In genomic region chr10:49135575-49136313, GRCh38 we compare ENCODE assay signal across 13 cellular contexts. TPM values are rescaled to one million over a fixed set of nuclear protein-coding genes. Genes with fewer than 3 reads are reported as not detected.
DNase-seq lines count a peak whose midpoint lies in the region; ATAC-seq and TF ChIP-seq lines count a peak whose summit lies in the region.
"Had no signal": no experiment of that assay in that cellular context is flagged by ENCODE, and none has a peak within 500 bp of the region (broad histone marks: within the 10 kb centered on the region; RNA-seq: fewer than 3 reads in every experiment).

No MANE protein-coding gene starts in this region.

- peak; percentile 62 for ATAC-seq in GM19043 (IDR thresholded peaks at IDR 0.05; ENCODE audit: low read depth, unreplicated experiment)
- peak; percentile 66 for ATAC-seq in HG03460 (IDR thresholded peaks at IDR 0.05; ENCODE audit: unreplicated experiment)
- ATAC-seq in stimulated activated memory B cell treated with anti-CD40 and anti-IgM and Interleukin-4, amounts not matched to agents 10 μg/mL and 1 μg/mL and 100 μg/mL, for 72 hours: peak; percentile 90
- no peak for ATAC-seq in omental fat pad (ENCODE audit: low FRiP score)
- ATAC-seq: GM23338, T-cell had no signal

- H4K20me1 ChIP-seq in MM.1S (ENCODE audit: insufficient read depth, low read length): no peaks in the 10 kb centered on the region

- H3K27ac ChIP-seq in MM.1S (ENCODE audit: low read length): no peak overlapping the region

- H3K4me1 ChIP-seq in MM.1S (ENCODE audit: low read length): no peaks in the 10 kb centered on the region; the same call in 1 of the 2 replicates

- no peaks in the 10 kb centered on the region for H3K36me3 Mint-ChIP-seq in stimulated activated memory B cell treated with anti-CD40 and anti-IgM and Interleukin-4, amounts not matched to agents 10 μg/mL and 1 μg/mL and 100 μg/mL, for 72 hours
- H3K36me3 Mint-ChIP-seq: T-cell had no signal

- peaks cover 24% of the 10 kb centered on the region for H3K4me1 Mint-ChIP-seq in stimulated activated memory B cell treated with anti-CD40 and anti-IgM and Interleukin-4, amounts not matched to agents 10 μg/mL and 1 μg/mL and 100 μg/mL, for 72 hours

- DNase-seq in fibroblast of peridontal ligament (ENCODE audit: extremely low read depth) (peak; percentile 54), occipital lobe (lab: John Stamatoyannopoulos, UW) (no peak), MM.1S (no peak), omental fat pad (ENCODE audit: low spot score) (no peak)
- DNase-seq: NCI-H524, small intestine, T-cell had no signal

- H3K9me3 Mint-ChIP-seq in stimulated activated memory B cell treated with anti-CD40 and anti-IgM and Interleukin-4, amounts not matched to agents 10 μg/mL and 1 μg/mL and 100 μg/mL, for 72 hours: no peaks in the 10 kb centered on the region
- H3K9me3 Mint-ChIP-seq: dendritic cell treated with granulocyte-macrophage colony-stimulating factor and Interleukin-4, amounts not matched to agents 40 ng/mL and 50 ng/mL, for 4 days had no signal

- H3K79me2 ChIP-seq in MM.1S (ENCODE audit: low read length): no peaks in the 10 kb centered on the region

- peak overlapping the region; percentile 22 for H3K4me3 Mint-ChIP-seq in stimulated activated memory B cell treated with anti-CD40 and anti-IgM and Interleukin-4, amounts not matched to agents 10 μg/mL and 1 μg/mL and 100 μg/mL, for 72 hours
- H3K4me3 Mint-ChIP-seq: dendritic cell treated with granulocyte-macrophage colony-stimulating factor and Interleukin-4, amounts not matched to agents 40 ng/mL and 50 ng/mL, for 4 days; GM23338; T-cell had no signal

- no peaks in the 10 kb centered on the region for H3K9me3 ChIP-seq in MM.1S (replicated peaks; ENCODE audit: insufficient read depth, low read length)

- H3K9me2 ChIP-seq in MM.1S (replicated peaks; ENCODE audit: insufficient read depth, low read length): no peaks in the 10 kb centered on the region

- no peak overlapping the region for H3K9ac ChIP-seq in MM.1S (ENCODE audit: low read length)

- peak overlapping the region; percentile 30 for H3K27ac Mint-ChIP-seq in stimulated activated memory B cell treated with anti-CD40 and anti-IgM and Interleukin-4, amounts not matched to agents 10 μg/mL and 1 μg/mL and 100 μg/mL, for 72 hours
- H3K27ac Mint-ChIP-seq: GM23338, T-cell had no signal

- no peaks in the 10 kb centered on the region for H3K27me3 Mint-ChIP-seq in stimulated activated memory B cell treated with anti-CD40 and anti-IgM and Interleukin-4, amounts not matched to agents 10 μg/mL and 1 μg/mL and 100 μg/mL, for 72 hours

- no peak overlapping the region for H3K4me2 ChIP-seq in MM.1S (ENCODE audit: low read depth, low read length)
- H3K4me2 ChIP-seq: GM23338 had no signal

- no peaks in the 10 kb centered on the region for H3K27me3 ChIP-seq in MM.1S (replicated peaks; ENCODE audit: insufficient read depth, low read length)

- no peak overlapping the region for H2AFZ ChIP-seq in MM.1S (ENCODE audit: low read length)
- H2AFZ ChIP-seq: GM23338 had no signal

- no peaks in the 10 kb centered on the region for H3K36me3 ChIP-seq in MM.1S (replicated peaks; ENCODE audit: insufficient read depth, low read length)

- no peaks in the 10 kb centered on the region for H3F3A ChIP-seq in MM.1S (ENCODE audit: insufficient read depth, low read length)

- H3K4me3 ChIP-seq in MM.1S (ENCODE audit: low read length): no peak overlapping the region
- H3K4me3 ChIP-seq: GM23338 had no signal

- TF ChIP-seq CTCF in MM.1S (IDR thresholded peaks at IDR 0.05; ENCODE audit: low read length) (no peak), omental fat pad (IDR thresholded peaks at IDR 0.05) (no peak)

RNA-seq across cellular contexts. Expression of gene FAM170B, which starts 1.9 kb away (rescaled TPM):
- total RNA-seq in occipital lobe: not detected
- total RNA-seq in omental fat pad: not detected
- total RNA-seq: GM23338, kidney epithelial cell had no signal

RNA-seq across cellular contexts. Expression of gene VSTM4, which starts 20.4 kb away (rescaled TPM):
- total RNA-seq in occipital lobe: 2.3 TPM
- total RNA-seq in omental fat pad: 10 to 100 TPM; 11.8 to 26.2 (median 19.7) TPM

RNA-seq across cellular contexts. Expression of gene TMEM273, which starts 52.4 kb away (rescaled TPM):
- total RNA-seq in occipital lobe (1.7 TPM), omental fat pad (10 to 100 TPM; 12.2 to 74.4 (median 34.1) TPM)
- total RNA-seq: GM23338 had no signal
